ENCODE assay signal across 19 cellular contexts in genomic region chr1:200179781-200180160, GRCh38.
DNase-seq lines count a peak whose midpoint lies in the region; ATAC-seq and TF ChIP-seq lines count a peak whose summit lies in the region.
"Had no signal": no experiment of that assay in that cellular context is flagged by ENCODE, and none has a peak within 500 bp of the region (broad histone marks: within the 10 kb centered on the region; RNA-seq: fewer than 3 reads in every experiment).

No MANE protein-coding gene starts in this region.

- H3K9me3 ChIP-seq in MG63 (no peaks in the 10 kb centered on the region), body of pancreas (no peaks in the 10 kb centered on the region), mesenchymal stem cell (ENCODE audit: control insufficient read depth, low read length) (no peaks in the 10 kb centered on the region)
- H3K9me3 ChIP-seq: suprapubic skin had no signal

- no peak for TF ChIP-seq CTCF in body of pancreas (IDR thresholded peaks at IDR 0.05)

- H4K91ac ChIP-seq in mesenchymal stem cell (ENCODE audit: low read length): no peak overlapping the region

- peak overlapping the region; percentile 14 to 57 for H2BK12ac ChIP-seq in mesenchymal stem cell (ENCODE audit: low read length in 2 of 2)

- H2BK15ac ChIP-seq in mesenchymal stem cell (ENCODE audit: low read depth, poor library complexity, severe bottlenecking): peak overlapping the region; percentile 31

- no peak overlapping the region for H3K14ac ChIP-seq in mesenchymal stem cell (ENCODE audit: low read length in 2 of 2)

- ATAC-seq in body of pancreas: no peak
- ATAC-seq: activated T-cell treated with anti-CD3 and anti-CD28 coated beads, Interleukin-2, amount 50 U/mL, for 72 hours had no signal

- no peak overlapping the region for H3K23ac ChIP-seq in mesenchymal stem cell (ENCODE audit: low read length in 2 of 2)

- in situ Hi-C loops in G401 (cut with HindIII; ENCODE audit: low sequenced_read_pairs): no loop called here

- no peak for TF ChIP-seq POLR2A in body of pancreas (IDR thresholded peaks at IDR 0.05)

- DNase-seq in AG20443 (ENCODE audit: low spot score) (peak; percentile 35), MG63 (peak; percentile 26), body of pancreas (no peak), mesenchymal stem cell (peak; percentile 7), DMS153 treated with DMSO at 0.1 percent for 48 hours (lab: John Stamatoyannopoulos, UW; ENCODE audit: unreplicated experiment) (no peak), G401 (ENCODE audit: low spot score) (no peak), NCI-H187 treated with DMSO at 0.1 percent for 48 hours (lab: John Stamatoyannopoulos, UW) (no peak), NCI-H82 treated with DMSO at 0.1 percent for 48 hours (lab: John Stamatoyannopoulos, UW; ENCODE audit: unreplicated experiment) (no peak)
- DNase-seq: activated CD4-positive, alpha-beta T cell treated with anti-CD3 and anti-CD28 coated beads for 4 hours; activated naive CD4-positive, alpha-beta T cell treated with anti-CD3 and anti-CD28 coated beads, Interleukin-2, amount 50 U/mL, for 16 hours; activated T-cell treated with anti-CD3 and anti-CD28 coated beads, Interleukin-2, amount 50 U/mL, for 72 hours; caudate nucleus; CD4-positive, CD25-positive, alpha-beta regulatory T cell; DMS153; hippocampal formation; NCI-H1417; NCI-H510A; SHP77 treated with DMSO at 0.1 percent for 48 hours had no signal

- H3K18ac ChIP-seq in mesenchymal stem cell (ENCODE audit: low read depth in 1 of 2, low read length in 2 of 2): peak overlapping the region in 1 of 2 experiments; percentile 78

- no peak overlapping the region for H2BK120ac ChIP-seq in mesenchymal stem cell (ENCODE audit: low read depth, low read length)

- no peaks in the 10 kb centered on the region for H3K36me3 ChIP-seq in MG63
- peaks cover 0 to 4% of the 10 kb centered on the region in 2 donors for H3K36me3 ChIP-seq in body of pancreas (replicated peaks in 1 of 2; ENCODE audit: insufficient read depth in 1 of 2, low read depth in 2 of 2)
- no peaks in the 10 kb centered on the region for H3K36me3 ChIP-seq in mesenchymal stem cell (ENCODE audit: control insufficient read depth in 1 of 2, insufficient read depth in 2 of 2, low read depth in 1 of 2, low read length in 2 of 2)
- H3K36me3 ChIP-seq: suprapubic skin had no signal

- H2AFZ ChIP-seq in mesenchymal stem cell (ENCODE audit: low read depth, low read length): peak overlapping the region; percentile 46

- WGBS in body of pancreas, 2 donors: 58 to 81% methylated on average over 4 of the region's 4 CpGs
- WGBS in mesenchymal stem cell: 96% methylated on average over 4 of the region's 4 CpGs

- H3K79me1 ChIP-seq in mesenchymal stem cell (replicated peaks; ENCODE audit: low read length, poor library complexity, severe bottlenecking): no peaks in the 10 kb centered on the region

- no peak overlapping the region for H2BK5ac ChIP-seq in mesenchymal stem cell (ENCODE audit: low read depth, low read length, poor library complexity, severe bottlenecking)

- no peaks in the 10 kb centered on the region for H3K27me3 ChIP-seq in MG63
- H3K27me3 ChIP-seq in body of pancreas: no peaks in the 10 kb centered on the region
- H3K27me3 ChIP-seq in mesenchymal stem cell (ENCODE audit: control insufficient read depth in 1 of 2, insufficient read depth in 1 of 2, low read length in 2 of 2): no peaks in the 10 kb centered on the region
- H3K27me3 ChIP-seq: suprapubic skin had no signal

- no peak overlapping the region for H3K4me2 ChIP-seq in mesenchymal stem cell (ENCODE audit: low read length, poor library complexity, severe bottlenecking)

- no peak overlapping the region for H2AK5ac ChIP-seq in mesenchymal stem cell (ENCODE audit: low read length, severe bottlenecking)

- peak overlapping the region; percentile 49 for H4K8ac ChIP-seq in mesenchymal stem cell (ENCODE audit: low read length)

- H3K4me1 ChIP-seq in body of pancreas: peaks cover 33% of the 10 kb centered on the region
- H3K4me1 ChIP-seq in mesenchymal stem cell (ENCODE audit: control insufficient read depth, insufficient read depth, low read depth, low read length): peaks cover 7% of the 10 kb centered on the region
- H3K4me1 ChIP-seq: suprapubic skin had no signal

- H3K4me3 ChIP-seq in MG63: no peak overlapping the region
- no peak overlapping the region for H3K4me3 ChIP-seq in body of pancreas
- H3K4me3 ChIP-seq in mesenchymal stem cell (ENCODE audit: insufficient read depth in 1 of 2, low read depth in 1 of 2, low read length in 2 of 2): no peak overlapping the region
- H3K4me3 ChIP-seq: suprapubic skin had no signal

- H3K4ac ChIP-seq in mesenchymal stem cell (ENCODE audit: low read depth in 1 of 2, low read length in 2 of 2): no peak overlapping the region

- H3K27ac ChIP-seq in body of pancreas (peak overlapping the region in 3 of 4 donors; percentile 28 to 43 (median 41)), mesenchymal stem cell (ENCODE audit: low read length, poor library complexity, severe bottlenecking) (no peak overlapping the region)
- H3K27ac ChIP-seq: suprapubic skin had no signal

- peak overlapping the region; percentile 11 for H3K9ac ChIP-seq in mesenchymal stem cell (ENCODE audit: low read length)

- intact Hi-C loops in body of pancreas (cut with DNase I): no loop called here

Comparison
In these comparisons a context has a peak if more than half of its experiments do, and no peak if none do; other contexts are left out.
1. DNase-seq: peak in AG20443 (single experiment), MG63 (single experiment) and mesenchymal stem cell (single experiment); none in body of pancreas (0 of 4), DMS153 treated with DMSO at 0.1 percent for 48 hours (single experiment), G401 (single experiment), NCI-H187 treated with DMSO at 0.1 percent for 48 hours (single experiment) and NCI-H82 treated with DMSO at 0.1 percent for 48 hours (single experiment).